8 cellular contexts compared by ENCODE assay signal in the genomic region with DNA sequence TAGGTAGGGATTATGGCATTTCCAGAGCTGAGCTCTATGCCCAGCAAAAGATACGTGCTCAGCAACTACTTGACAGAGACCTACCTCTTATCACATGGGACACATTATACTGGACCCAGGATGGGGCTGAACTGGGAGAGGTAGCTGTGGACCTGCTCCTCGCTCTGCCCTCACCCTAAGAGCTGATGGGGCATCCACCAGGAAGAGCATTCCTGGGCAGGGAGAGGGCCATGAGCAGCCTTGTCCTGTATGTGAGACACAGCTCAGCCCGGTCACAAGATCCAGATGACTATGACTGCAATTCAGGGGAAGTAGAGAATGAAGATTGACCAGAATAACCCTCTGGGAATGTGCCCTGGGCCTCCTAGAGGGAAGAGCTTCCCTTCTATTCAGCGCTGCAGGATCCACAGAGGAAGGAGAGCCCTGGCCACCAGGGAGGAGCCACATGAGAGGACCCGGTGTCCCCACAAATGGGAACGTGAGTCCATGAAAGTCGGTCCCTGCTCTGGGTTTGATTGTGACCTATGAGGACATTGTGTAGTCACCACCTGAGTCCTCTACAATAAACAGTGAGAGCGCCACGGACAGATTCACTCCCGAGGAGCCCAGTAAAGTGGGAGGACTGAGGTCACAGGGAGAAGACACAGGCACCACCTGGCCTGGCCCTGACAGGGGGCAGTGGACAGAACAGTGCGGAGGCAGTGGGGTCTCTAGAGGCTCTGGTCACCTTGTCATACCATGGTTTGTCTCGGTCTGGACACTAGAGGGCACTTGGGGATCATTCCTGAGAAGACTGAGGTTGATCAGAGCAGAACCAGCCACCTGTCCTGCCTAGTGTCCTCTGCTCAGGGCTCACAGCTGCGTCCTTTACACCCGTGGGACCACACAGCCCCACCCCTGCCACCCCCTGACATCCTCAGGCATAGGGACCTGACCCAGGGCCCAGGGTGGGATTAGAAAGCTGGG.
DNase-seq lines count a peak whose midpoint lies in the region; ATAC-seq and TF ChIP-seq lines count a peak whose summit lies in the region.

No MANE protein-coding gene starts in this region.

- no peak overlapping the region for H3K27ac Mint-ChIP-seq in CD14-positive monocyte
- H3K27ac Mint-ChIP-seq in endothelial cell (ENCODE audit: unreplicated experiment) = no peak overlapping the region

- H3K36me3 ChIP-seq in osteoblast (ENCODE audit: insufficient read depth, low read length) = no peaks in the 10 kb centered on the region

- H3K4me2 ChIP-seq in osteoblast (ENCODE audit: insufficient read depth, low read length) = no peak overlapping the region

- no peak overlapping the region for H3K4me3 ChIP-seq in osteoblast (ENCODE audit: insufficient read depth, low read length)

- H3K27me3 Mint-ChIP-seq in CD14-positive monocyte (ENCODE audit: low read depth in 3 of 3) (peaks cover 3 to 11% (median 5%) of the 10 kb centered on the region in 3 donors), endothelial cell (ENCODE audit: unreplicated experiment) (peaks cover 9% of the 10 kb centered on the region)

- H3K27ac ChIP-seq in osteoblast (ENCODE audit: low read depth, low read length) = no peak overlapping the region

- H3K79me2 ChIP-seq in osteoblast (ENCODE audit: insufficient read depth, low read length) = no peaks in the 10 kb centered on the region

- H3K9me3 ChIP-seq in osteoblast (ENCODE audit: low read depth, low read length) = no peaks in the 10 kb centered on the region

- TF ChIP-seq CTCF in CD14-positive monocyte (IDR thresholded peaks at IDR 0.05) = peak; percentile 22
- TF ChIP-seq CTCF in endothelial cell (IDR thresholded peaks at IDR 0.05; ENCODE audit: unreplicated experiment) = peak; percentile 39
- peak; percentile 42 for TF ChIP-seq CTCF in osteoblast (IDR thresholded peaks at IDR 0.05; ENCODE audit: extremely low read depth, low read depth, low read length)

- intact Hi-C loops in CD14-positive monocyte (cut with micrococcal nuclease) = no loop called here

- H3K4me1 Mint-ChIP-seq in CD14-positive monocyte = peaks cover 18% of the 10 kb centered on the region
- peaks cover 2% of the 10 kb centered on the region for H3K4me1 Mint-ChIP-seq in endothelial cell (ENCODE audit: unreplicated experiment)

- H3K9me3 Mint-ChIP-seq in CD14-positive monocyte (peaks cover 0 to 1% (median 0%) of the 10 kb centered on the region in 7 donors), endothelial cell (ENCODE audit: unreplicated experiment) (no peaks in the 10 kb centered on the region)

- peaks cover 2% of the 10 kb centered on the region for H3K4me1 ChIP-seq in osteoblast (ENCODE audit: insufficient read depth, low read length)

- ATAC-seq in GM21423 (IDR thresholded peaks at IDR 0.05; ENCODE audit: unreplicated experiment) (peak; percentile 65), GM21526 (IDR thresholded peaks at IDR 0.05; ENCODE audit: low FRiP score, unreplicated experiment) (no peak), HG02885 (IDR thresholded peaks at IDR 0.05; ENCODE audit: poor library complexity, unreplicated experiment) (no peak)

- H4K20me1 ChIP-seq in osteoblast (ENCODE audit: insufficient read depth, low read length) = no peaks in the 10 kb centered on the region

- H3K4me3 Mint-ChIP-seq in CD14-positive monocyte (no peak overlapping the region), endothelial cell (ENCODE audit: unreplicated experiment) (no peak overlapping the region)

- H3K36me3 Mint-ChIP-seq in CD14-positive monocyte = no peaks in the 10 kb centered on the region
- no peaks in the 10 kb centered on the region for H3K36me3 Mint-ChIP-seq in endothelial cell (ENCODE audit: low read depth, unreplicated experiment)

- DNase-seq in CD14-positive monocyte (ENCODE audit: low spot score) (no peak), OCI-M1 (lab: John Stamatoyannopoulos, UW) (peak; percentile 74), endothelial cell (ENCODE audit: low spot score) (peak; percentile 56), osteoblast (ENCODE audit: insufficient read length, low spot score, missing footprints) (no peak), ureter (ENCODE audit: low spot score) (no peak)

- peaks cover 13% of the 10 kb centered on the region for H3K27me3 ChIP-seq in osteoblast (ENCODE audit: insufficient read depth, low read length)

- no peak overlapping the region for H2AFZ ChIP-seq in osteoblast (ENCODE audit: low read length)

Comparison
In these comparisons a context has a peak if more than half of its experiments do, and no peak if none do; other contexts are left out.
1. DNase-seq: peak in OCI-M1 (single experiment) and endothelial cell (single experiment); none in CD14-positive monocyte (single experiment), osteoblast (single experiment) and ureter (single experiment).
2. Peak in every context shown above with its lines, with median percentiles within 50 percentile points of each other: CTCF ChIP-seq.